Comparison of ENCODE assay signal across 1 cellular context in genomic region chr9:23799521-23799920, GRCh38.
TF ChIP-seq lines count a peak whose summit lies in the region.

No MANE protein-coding gene starts in this region.

TF ChIP-seq in GM23338, 12 proteins besides CTCF, POLR2A, EP300 and RAD21 (continued from another document):
- TF ChIP-seq ETS1 (IDR thresholded peaks at IDR 0.05) (no peak), REST (IDR thresholded peaks at IDR 0.05; ENCODE audit: unreplicated experiment) (no peak), JUNB (IDR thresholded peaks at IDR 0.05; ENCODE audit: unreplicated experiment) (no peak), ZNF462 (CRISPR knock-in tag; IDR thresholded peaks at IDR 0.05) (no peak)
TF ChIP-seq in GM23338: peak in this region for 0.
